1 cellular context compared by ENCODE assay signal in the genomic region with DNA sequence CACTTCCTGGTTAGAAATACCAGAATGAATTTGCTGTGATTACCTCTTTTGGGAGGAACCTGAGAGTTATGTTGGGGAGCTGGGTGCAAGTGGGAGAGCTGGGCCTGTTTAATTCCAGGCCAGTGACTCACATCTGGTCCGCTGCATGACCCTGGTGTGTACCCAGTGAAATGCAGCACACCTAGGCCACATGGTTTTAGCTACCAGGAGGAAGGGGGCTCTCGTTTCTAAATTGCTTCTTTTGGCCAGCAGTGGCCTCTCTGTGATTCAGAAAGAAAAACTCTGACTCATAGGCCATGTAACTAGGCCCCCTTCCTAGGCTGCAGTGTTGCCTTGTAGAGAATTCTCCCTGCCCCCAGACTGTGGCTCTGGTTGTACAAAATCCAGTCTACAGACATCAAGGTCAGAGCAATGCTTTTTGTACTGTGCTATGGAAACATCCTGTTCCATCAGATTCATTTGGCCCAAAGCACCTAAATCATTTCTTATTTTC.
A peak's percentile ranks its signal among the peaks of the same experiment; 100 is the strongest.
TF ChIP-seq lines count a peak whose summit lies in the region.

No MANE protein-coding gene starts in this region.

TF ChIP-seq in HepG2, 621 proteins besides CTCF, POLR2A, EP300 and RAD21 (continued from another document and continues in another):
- TF ChIP-seq RERE (CRISPR knock-in tag; IDR thresholded peaks at IDR 0.05; ENCODE audit: low read depth), result no peak
- no peak for TF ChIP-seq ZKSCAN5 (CRISPR knock-in tag; IDR thresholded peaks at IDR 0.05)
- TF ChIP-seq DRAP1 (CRISPR knock-in tag; IDR thresholded peaks at IDR 0.05), result peak; percentile 58; the same call in 1 of the 2 replicates
- no peak; the same call in 1 of the 2 replicates for TF ChIP-seq CREM (IDR thresholded peaks at IDR 0.05)
- no peak for TF ChIP-seq CREM (CRISPR knock-in tag; IDR thresholded peaks at IDR 0.05)
- TF ChIP-seq, protein P1, sequence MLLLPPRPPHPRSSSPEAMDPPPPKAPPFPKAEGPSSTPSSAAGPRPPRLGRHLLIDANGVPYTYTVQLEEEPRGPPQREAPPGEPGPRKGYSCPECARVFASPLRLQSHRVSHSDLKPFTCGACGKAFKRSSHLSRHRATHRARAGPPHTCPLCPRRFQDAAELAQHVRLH (CRISPR knock-in tag; IDR thresholded peaks at IDR 0.05; ENCODE audit: borderline replicate concordance, low read depth), result 0 out of 2 replicates have a peak, but pooled peaks have one; percentile 23
- no peak for TF ChIP-seq ZNF143 (CRISPR knock-in tag; IDR thresholded peaks at IDR 0.05)
- TF ChIP-seq USF2 (IDR thresholded peaks at IDR 0.05; ENCODE audit: low read depth, low read length), result no peak
- no peak for TF ChIP-seq USF2 (CRISPR knock-in tag; IDR thresholded peaks at IDR 0.05; ENCODE audit: borderline replicate concordance)
- TF ChIP-seq POLR2AphosphoS5 (IDR thresholded peaks at IDR 0.05; ENCODE audit: low read depth, low read length), result peak; percentile 11
- TF ChIP-seq ZNF230 (CRISPR knock-in tag; IDR thresholded peaks at IDR 0.05), result no peak
- no peak for TF ChIP-seq ZC3H13 (CRISPR knock-in tag; IDR thresholded peaks at IDR 0.05)
- TF ChIP-seq CEBPG (CRISPR knock-in tag; IDR thresholded peaks at IDR 0.05), result no peak; the same call in 1 of the 2 replicates
- no peak for TF ChIP-seq ZNF572 (CRISPR knock-in tag; IDR thresholded peaks at IDR 0.05)
- no peak for TF ChIP-seq ZBTB20 (CRISPR knock-in tag; IDR thresholded peaks at IDR 0.05; ENCODE audit: borderline replicate concordance, low read depth)
- TF ChIP-seq ZNF17 (CRISPR knock-in tag; IDR thresholded peaks at IDR 0.05), result no peak
- TF ChIP-seq PRDM15 (CRISPR knock-in tag; IDR thresholded peaks at IDR 0.05), result no peak
- no peak for TF ChIP-seq ZNF431 (CRISPR knock-in tag; IDR thresholded peaks at IDR 0.05; ENCODE audit: borderline replicate concordance, low read depth)
- no peak for TF ChIP-seq KLF15 (CRISPR knock-in tag; IDR thresholded peaks at IDR 0.05; ENCODE audit: borderline replicate concordance)
- no peak for TF ChIP-seq PHF5A (CRISPR knock-in tag; IDR thresholded peaks at IDR 0.05; ENCODE audit: low read depth, unreplicated experiment)
- TF ChIP-seq ARID2 (CRISPR knock-in tag; IDR thresholded peaks at IDR 0.05; ENCODE audit: borderline replicate concordance), result no peak
- no peak for TF ChIP-seq ZNF552 (CRISPR knock-in tag; IDR thresholded peaks at IDR 0.05; ENCODE audit: borderline replicate concordance)
- TF ChIP-seq ZNF33B (CRISPR knock-in tag; IDR thresholded peaks at IDR 0.05), result no peak
- 0 out of 2 replicates have a peak, but pooled peaks have one; percentile 20 for TF ChIP-seq NAIF1 (CRISPR knock-in tag; IDR thresholded peaks at IDR 0.05; ENCODE audit: borderline replicate concordance)
- TF ChIP-seq DPF2 (CRISPR knock-in tag; IDR thresholded peaks at IDR 0.05; ENCODE audit: borderline replicate concordance, low read depth), result peak; percentile 75; the same call in 1 of the 2 replicates
- 0 out of 2 replicates have a peak, but pooled peaks have one; percentile 9 for TF ChIP-seq AKAP8 (CRISPR knock-in tag; IDR thresholded peaks at IDR 0.05)
- TF ChIP-seq HHEX (CRISPR knock-in tag; IDR thresholded peaks at IDR 0.05), result no peak
- no peak for TF ChIP-seq SATB2 (CRISPR knock-in tag; IDR thresholded peaks at IDR 0.05)
- no peak for TF ChIP-seq MAFF (IDR thresholded peaks at IDR 0.05; ENCODE audit: low read depth, low read length)
- TF ChIP-seq, protein P2, sequence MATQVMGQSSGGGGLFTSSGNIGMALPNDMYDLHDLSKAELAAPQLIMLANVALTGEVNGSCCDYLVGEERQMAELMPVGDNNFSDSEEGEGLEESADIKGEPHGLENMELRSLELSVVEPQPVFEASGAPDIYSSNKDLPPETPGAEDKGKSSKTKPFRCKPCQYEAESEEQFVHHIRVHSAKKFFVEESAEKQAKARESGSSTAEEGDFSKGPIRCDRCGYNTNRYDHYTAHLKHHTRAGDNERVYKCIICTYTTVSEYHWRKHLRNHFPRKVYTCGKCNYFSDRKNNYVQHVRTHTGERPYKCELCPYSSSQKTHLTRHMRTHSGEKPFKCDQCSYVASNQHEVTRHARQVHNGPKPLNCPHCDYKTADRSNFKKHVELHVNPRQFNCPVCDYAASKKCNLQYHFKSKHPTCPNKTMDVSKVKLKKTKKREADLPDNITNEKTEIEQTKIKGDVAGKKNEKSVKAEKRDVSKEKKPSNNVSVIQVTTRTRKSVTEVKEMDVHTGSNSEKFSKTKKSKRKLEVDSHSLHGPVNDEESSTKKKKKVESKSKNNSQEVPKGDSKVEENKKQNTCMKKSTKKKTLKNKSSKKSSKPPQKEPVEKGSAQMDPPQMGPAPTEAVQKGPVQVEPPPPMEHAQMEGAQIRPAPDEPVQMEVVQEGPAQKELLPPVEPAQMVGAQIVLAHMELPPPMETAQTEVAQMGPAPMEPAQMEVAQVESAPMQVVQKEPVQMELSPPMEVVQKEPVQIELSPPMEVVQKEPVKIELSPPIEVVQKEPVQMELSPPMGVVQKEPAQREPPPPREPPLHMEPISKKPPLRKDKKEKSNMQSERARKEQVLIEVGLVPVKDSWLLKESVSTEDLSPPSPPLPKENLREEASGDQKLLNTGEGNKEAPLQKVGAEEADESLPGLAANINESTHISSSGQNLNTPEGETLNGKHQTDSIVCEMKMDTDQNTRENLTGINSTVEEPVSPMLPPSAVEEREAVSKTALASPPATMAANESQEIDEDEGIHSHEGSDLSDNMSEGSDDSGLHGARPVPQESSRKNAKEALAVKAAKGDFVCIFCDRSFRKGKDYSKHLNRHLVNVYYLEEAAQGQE (IDR thresholded peaks at IDR 0.05; ENCODE audit: borderline replicate concordance in 1 of 2, low read depth in 1 of 2, low read length in 2 of 2), result peak in 1 of 2 experiments; percentile 26; a peak in 1 of 4 replicates
- TF ChIP-seq, protein P3, sequence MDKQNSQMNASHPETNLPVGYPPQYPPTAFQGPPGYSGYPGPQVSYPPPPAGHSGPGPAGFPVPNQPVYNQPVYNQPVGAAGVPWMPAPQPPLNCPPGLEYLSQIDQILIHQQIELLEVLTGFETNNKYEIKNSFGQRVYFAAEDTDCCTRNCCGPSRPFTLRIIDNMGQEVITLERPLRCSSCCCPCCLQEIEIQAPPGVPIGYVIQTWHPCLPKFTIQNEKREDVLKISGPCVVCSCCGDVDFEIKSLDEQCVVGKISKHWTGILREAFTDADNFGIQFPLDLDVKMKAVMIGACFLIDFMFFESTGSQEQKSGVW (CRISPR knock-in tag; IDR thresholded peaks at IDR 0.05; ENCODE audit: borderline replicate concordance), result no peak
- no peak for TF ChIP-seq HOXA7 (CRISPR knock-in tag; IDR thresholded peaks at IDR 0.05)
- peak; percentile 39; the same call in 1 of the 2 replicates for TF ChIP-seq THAP11 (CRISPR knock-in tag; IDR thresholded peaks at IDR 0.05)
- no peak for TF ChIP-seq SMAD1 (CRISPR knock-in tag; IDR thresholded peaks at IDR 0.05; ENCODE audit: borderline replicate concordance, low read depth)
- TF ChIP-seq RXRB (CRISPR knock-in tag; IDR thresholded peaks at IDR 0.05; ENCODE audit: borderline replicate concordance), result peak; percentile 65
- peak; percentile 60 for TF ChIP-seq ZFY (CRISPR knock-in tag; IDR thresholded peaks at IDR 0.05)
- TF ChIP-seq ZMYM4 (CRISPR knock-in tag; IDR thresholded peaks at IDR 0.05), result no peak
- peak; percentile 72; the same call in 1 of the 2 replicates for TF ChIP-seq AFF4 (CRISPR knock-in tag; IDR thresholded peaks at IDR 0.05)
- TF ChIP-seq MIXL1 (CRISPR knock-in tag; IDR thresholded peaks at IDR 0.05), result peak; percentile 79; the same call in 1 of the 2 replicates
